Comparison of ENCODE assay signal across 9 cellular contexts in the genomic region with DNA sequence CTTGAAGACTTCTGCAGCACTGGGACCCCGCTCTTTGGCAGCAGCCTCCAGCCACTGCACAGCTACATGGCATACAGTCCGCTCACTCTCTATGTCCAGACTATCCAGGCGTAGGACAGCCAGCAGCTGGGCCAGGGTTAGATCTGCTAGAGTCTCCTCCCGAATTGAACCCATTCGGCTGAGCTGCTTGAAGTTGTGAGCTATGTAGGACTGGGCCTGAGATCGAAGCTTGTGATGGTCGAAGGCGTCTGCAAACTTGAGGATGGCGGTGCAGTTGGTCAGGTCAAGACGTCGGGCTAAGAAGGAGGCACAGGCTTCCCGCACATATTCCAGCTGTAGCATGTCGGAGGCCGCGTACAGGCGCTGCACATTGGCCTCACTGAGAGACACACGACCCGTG. TPM values are rescaled to one million over a fixed set of nuclear protein-coding genes. Genes with fewer than 3 reads are reported as not detected.
DNase-seq lines count a peak whose midpoint lies in the region; ATAC-seq and TF ChIP-seq lines count a peak whose summit lies in the region.
"Had no signal": no experiment of that assay in that cellular context is flagged by ENCODE, and none has a peak within 500 bp of the region (broad histone marks: within the 10 kb centered on the region; RNA-seq: fewer than 3 reads in every experiment).

No MANE protein-coding gene starts in this region.

- no peaks in the 10 kb centered on the region for H3K4me1 ChIP-seq in colonic mucosa

- H3K27ac Mint-ChIP-seq in IgD-negative memory B cell: peak overlapping the region in 1 of 3 donors; percentile 78
- peak overlapping the region; percentile 82 to 93 for H3K27ac Mint-ChIP-seq in natural killer cell treated with Interleukin-12 subunit alpha and Interleukin-12 subunit beta and Interleukin-15 and Interleukin-18, amount 100 ng/mL, for 72 hours

- DNase-seq in Ammon's horn (ENCODE audit: low spot score) (peak; percentile 2), colonic mucosa (no peak), GOT3 (lab: John Stamatoyannopoulos, UW) (no peak), MG63 (no peak)
- no peak for DNase-seq in natural killer cell treated with Interleukin-12 subunit alpha and Interleukin-12 subunit beta and Interleukin-15 and Interleukin-18, amount 100 ng/mL, for 72 hours (ENCODE audit: low spot score)
- DNase-seq: NCI-H774 had no signal

- no peak overlapping the region for H3K27ac ChIP-seq in colonic mucosa

- TF ChIP-seq CTCF in colonic mucosa (IDR thresholded peaks at IDR 0.05): no peak

- peak overlapping the region; percentile 93 to 97 (median 96) for H3K4me3 Mint-ChIP-seq in IgD-negative memory B cell
- peak overlapping the region; percentile 95 for H3K4me3 Mint-ChIP-seq in natural killer cell treated with Interleukin-12 subunit alpha and Interleukin-12 subunit beta and Interleukin-15 and Interleukin-18, amount 100 ng/mL, for 72 hours

- peaks cover 11% of the 10 kb centered on the region for H3K36me3 Mint-ChIP-seq in IgD-negative memory B cell
- peaks cover 6% of the 10 kb centered on the region for H3K36me3 Mint-ChIP-seq in natural killer cell treated with Interleukin-12 subunit alpha and Interleukin-12 subunit beta and Interleukin-15 and Interleukin-18, amount 100 ng/mL, for 72 hours

- intact Hi-C loops in colonic mucosa (cut with DNase I): no loop called here

- peaks cover 0 to 14% (median 0%) of the 10 kb centered on the region in 3 donors for H3K9me3 Mint-ChIP-seq in IgD-negative memory B cell
- no peaks in the 10 kb centered on the region for H3K9me3 Mint-ChIP-seq in natural killer cell treated with Interleukin-12 subunit alpha and Interleukin-12 subunit beta and Interleukin-15 and Interleukin-18, amount 100 ng/mL, for 72 hours

- no peak overlapping the region for H3K9ac ChIP-seq in colonic mucosa (ENCODE audit: low read depth in 2 of 2, low read length in 2 of 2)

- no peak for ATAC-seq in natural killer cell treated with Interleukin-12 subunit alpha and Interleukin-12 subunit beta and Interleukin-15 and Interleukin-18, amount 100 ng/mL, for 72 hours
- ATAC-seq in GM19324 (IDR thresholded peaks at IDR 0.05; ENCODE audit: low FRiP score, unreplicated experiment) (no peak), GM18861 (IDR thresholded peaks at IDR 0.05; ENCODE audit: unreplicated experiment) (no peak)

- H3K27me3 ChIP-seq in colonic mucosa: no peaks in the 10 kb centered on the region
- no peaks in the 10 kb centered on the region for H3K27me3 ChIP-seq in MG63

- no peaks in the 10 kb centered on the region for H3K27me3 Mint-ChIP-seq in IgD-negative memory B cell
- H3K27me3 Mint-ChIP-seq in natural killer cell treated with Interleukin-12 subunit alpha and Interleukin-12 subunit beta and Interleukin-15 and Interleukin-18, amount 100 ng/mL, for 72 hours: no peaks in the 10 kb centered on the region

- peak overlapping the region; percentile 73 for H3K4me3 ChIP-seq in colonic mucosa
- H3K4me3 ChIP-seq in MG63: no peak overlapping the region

- peaks cover 26 to 43% (median 36%) of the 10 kb centered on the region in 3 donors for H3K4me1 Mint-ChIP-seq in IgD-negative memory B cell
- peaks cover 21 to 23% of the 10 kb centered on the region in 2 donors for H3K4me1 Mint-ChIP-seq in natural killer cell treated with Interleukin-12 subunit alpha and Interleukin-12 subunit beta and Interleukin-15 and Interleukin-18, amount 100 ng/mL, for 72 hours (ENCODE audit: low read depth in 2 of 2)

- H3K9me3 ChIP-seq in colonic mucosa: no peaks in the 10 kb centered on the region
- peaks cover 15% of the 10 kb centered on the region for H3K9me3 ChIP-seq in MG63

- H3K36me3 ChIP-seq in colonic mucosa: no peaks in the 10 kb centered on the region
- H3K36me3 ChIP-seq in MG63: peaks cover 14% of the 10 kb centered on the region; the same call in 1 of the 2 replicates

RNA-seq across cellular contexts. Expression of gene KBTBD7, which starts 0.9 kb away (rescaled TPM):
- 4.3 TPM for polyA plus RNA-seq in IgD-negative memory B cell
- 1 to 10 TPM; 8.0 to 8.1 TPM for total RNA-seq in colonic mucosa
- total RNA-seq in natural killer cell treated with Interleukin-12 subunit alpha and Interleukin-12 subunit beta and Interleukin-15 and Interleukin-18, amount 100 ng/mL, for 72 hours: 1 to 10 TPM; 4.1 to 5.3 TPM
- 0.72 and 2.6 TPM in 2 replicates for total RNA-seq in MG63 (2014; rRNA removed; shearing (Covaris generic); ENCODE audit: low replicate concordance)
